In the genomic region with DNA sequence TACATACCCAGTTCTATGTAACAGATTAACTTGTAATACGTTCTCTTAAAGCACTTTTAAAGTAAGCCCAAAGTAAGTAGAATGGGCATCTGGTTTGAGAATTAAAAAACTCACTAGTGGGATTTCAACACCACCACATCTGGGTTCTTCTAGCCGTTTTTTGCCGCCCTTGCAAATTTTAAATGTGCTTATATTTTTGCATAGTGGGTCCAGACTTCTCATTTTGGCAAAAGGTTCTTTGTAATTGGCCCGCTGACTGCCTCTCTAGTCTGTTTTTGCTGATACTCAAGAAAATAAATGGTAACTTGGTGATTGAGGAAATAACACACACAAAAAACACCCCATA, we compare ENCODE assay signal across 8 cellular contexts. TPM values are rescaled to one million over a fixed set of nuclear protein-coding genes. Genes with fewer than 3 reads are reported as not detected.
A peak's percentile ranks its signal among the peaks of the same experiment; 100 is the strongest.
DNase-seq lines count a peak whose midpoint lies in the region; ATAC-seq, FAIRE-seq and TF ChIP-seq lines count a peak whose summit lies in the region.

No MANE protein-coding gene starts in this region.

- H3K79me2 ChIP-seq in endothelial cell of umbilical vein (ENCODE audit: control insufficient read depth, insufficient read depth, low read length), result no peaks in the 10 kb centered on the region
- no peaks in the 10 kb centered on the region for H3K79me2 ChIP-seq in trophoblast cell (ENCODE audit: control insufficient read depth, insufficient read depth, low read length, poor library complexity)

- no peak overlapping the region for H2BK12ac ChIP-seq in trophoblast cell (ENCODE audit: low read length)

- H3K9me3 Mint-ChIP-seq in CD8-positive, alpha-beta memory T cell, result no peaks in the 10 kb centered on the region

- no peak overlapping the region for H3K23ac ChIP-seq in trophoblast cell (ENCODE audit: low read length)

- no peak overlapping the region for H3K14ac ChIP-seq in trophoblast cell (ENCODE audit: low read length)

- TF ChIP-seq CTCF in Panc1 (IDR thresholded peaks at IDR 0.05) (no peak), endothelial cell of umbilical vein (IDR thresholded peaks at IDR 0.05; ENCODE audit: extremely low read depth in 1 of 2, insufficient read depth in 1 of 2, low read depth in 1 of 2, low read length in 2 of 2) (no peak)

- ATAC-seq in Panc1 (no peak), HG02678 (IDR thresholded peaks at IDR 0.05; ENCODE audit: unreplicated experiment) (no peak)

- BruUV-seq in Panc1 (replicated peaks; lab: Mats Ljungman, UMichigan) (no TSS peak), endothelial cell of umbilical vein (replicated peaks; lab: Mats Ljungman, UMichigan) (TSS peak; percentile 48)

- H4K91ac ChIP-seq in trophoblast cell (ENCODE audit: low read depth, low read length), result no peak overlapping the region

- intact Hi-C loops in Panc1 (cut with micrococcal nuclease; ENCODE audit: unreplicated experiment) (loop anchor here (2.0 kb wide), 1 partner anchor 68 kb away; no protein-coding TSS in a partner anchor), endothelial cell of umbilical vein (cut with micrococcal nuclease) (loop anchor here (10.0 kb wide), 1 partner anchor 1560 kb away; a partner anchor contains a TSS)

- no CpG with 5 or more reads among the region's 4 CpGs for WGBS in trophoblast cell (ENCODE audit: extremely low coverage, insufficient coverage, insufficient read length)

- peaks cover 12% of the 10 kb centered on the region for H3K4me1 ChIP-seq in CD8-positive, alpha-beta memory T cell (ENCODE audit: insufficient read depth, low read length)
- peaks cover 5% of the 10 kb centered on the region; the same call in 1 of the 2 replicates for H3K4me1 ChIP-seq in Panc1 (ENCODE audit: control insufficient read depth, insufficient read depth, low read length)
- H3K4me1 ChIP-seq in endothelial cell of umbilical vein (ENCODE audit: control insufficient read depth, extremely low read depth, insufficient read depth, low read length), result peaks cover 22% of the 10 kb centered on the region
- H3K4me1 ChIP-seq in trophoblast cell (ENCODE audit: control insufficient read depth in 1 of 2, insufficient read depth in 2 of 2, low read length in 2 of 2), result no peaks in the 10 kb centered on the region

- no peak overlapping the region for H3K18ac ChIP-seq in trophoblast cell (ENCODE audit: low read length)

- H3K9me3 ChIP-seq in CD8-positive, alpha-beta memory T cell (ENCODE audit: low read length), result no peaks in the 10 kb centered on the region
- H3K9me3 ChIP-seq in Panc1 (ENCODE audit: control insufficient read depth, insufficient read depth, low read depth, low read length), result no peaks in the 10 kb centered on the region
- no peaks in the 10 kb centered on the region for H3K9me3 ChIP-seq in endothelial cell of umbilical vein (replicated peaks; ENCODE audit: control insufficient read depth, insufficient read depth, low read length)
- H3K9me3 ChIP-seq in trophoblast cell (ENCODE audit: insufficient read depth, low read depth, low read length), result no peaks in the 10 kb centered on the region

- peaks cover 0 to 24% (median 12%) of the 10 kb centered on the region in 3 donors for H3K36me3 Mint-ChIP-seq in CD8-positive, alpha-beta memory T cell

- no peak for FAIRE-seq in endothelial cell of umbilical vein (lab: Jason Lieb, UNC)

- peaks cover 5% of the 10 kb centered on the region for H3K79me1 ChIP-seq in trophoblast cell (ENCODE audit: low read length)

- POLR2A ChIA-PET in CD8-positive, alpha-beta memory T cell (lab: Charles Lee), result interaction anchor here (1.1 to 1.7 kb wide), 3 partner anchors 11 to 54 kb away, joined by 3 to 46 read pairs (median 13); a partner anchor contains a TSS
- POLR2A ChIA-PET in Panc1 (lab: Charles Lee) (no interaction called here), endothelial cell of umbilical vein (lab: Charles Lee) (interaction anchor here (0.9 to 1.8 kb wide), 2 partner anchors 20 to 1141 kb away, joined by 3 to 4 read pairs; a partner anchor contains a TSS)

- H3K4me1 Mint-ChIP-seq in CD8-positive, alpha-beta memory T cell, result peaks cover 19 to 30% (median 25%) of the 10 kb centered on the region in 3 donors

- no peaks in the 10 kb centered on the region for H3K36me3 ChIP-seq in CD8-positive, alpha-beta memory T cell (ENCODE audit: insufficient read depth, low read length)
- H3K36me3 ChIP-seq in Panc1 (ENCODE audit: control insufficient read depth, insufficient read depth, low read length), result peaks cover 3% of the 10 kb centered on the region; the same call in 1 of the 2 replicates
- H3K36me3 ChIP-seq in endothelial cell of umbilical vein (ENCODE audit: control insufficient read depth in 2 of 2, extremely low read depth in 1 of 2, insufficient read depth in 2 of 2, low read length in 2 of 2), result peaks cover 2 to 4% of the 10 kb centered on the region in 2 experiments
- no peaks in the 10 kb centered on the region for H3K36me3 ChIP-seq in trophoblast cell (ENCODE audit: control insufficient read depth in 1 of 2, insufficient read depth in 2 of 2, low read length in 2 of 2)

- no peaks in the 10 kb centered on the region for H3K9me1 ChIP-seq in endothelial cell of umbilical vein (replicated peaks; ENCODE audit: control insufficient read depth, extremely low read depth, insufficient read depth, low read length)

- dilution Hi-C loops in endothelial cell of umbilical vein (cut with MboI; ENCODE audit: extremely low pct_ligation_motif_present, low sequenced_read_pairs), result no loop called here

- no peak overlapping the region for H2BK5ac ChIP-seq in trophoblast cell (ENCODE audit: low read depth, low read length, poor library complexity)

- no peaks in the 10 kb centered on the region for H3K27me3 Mint-ChIP-seq in CD8-positive, alpha-beta memory T cell

- H3K9ac ChIP-seq in endothelial cell of umbilical vein (replicated peaks; ENCODE audit: extremely low read depth, insufficient read depth, low read length) (peak overlapping the region; percentile 92), trophoblast cell (ENCODE audit: low read length) (no peak overlapping the region)

- no peak for TF ChIP-seq POLR2A in endothelial cell of umbilical vein (IDR thresholded peaks at IDR 0.05; ENCODE audit: low read depth, low read length)

- no peak overlapping the region for H2BK120ac ChIP-seq in trophoblast cell (ENCODE audit: insufficient read depth, low read length, poor library complexity)

- CTCF ChIA-PET in CD8-positive, alpha-beta memory T cell (lab: Charles Lee), result interaction anchor here (1.0 to 1.4 kb wide), 3 partner anchors 10 to 68 kb away, joined by 3 to 5 read pairs (median 5); a partner anchor contains a TSS
- CTCF ChIA-PET in Panc1 (lab: Charles Lee), result no interaction called here
- CTCF ChIA-PET in endothelial cell of umbilical vein (lab: Charles Lee), result interaction anchor here (1.1 to 1.7 kb wide), 3 partner anchors 21 to 965 kb away, joined by 3 to 7 read pairs (median 4); a partner anchor contains a TSS

- peak overlapping the region; percentile 78 for H3K4me3 ChIP-seq in CD8-positive, alpha-beta memory T cell (ENCODE audit: low read length)
- H3K4me3 ChIP-seq in Panc1 (ENCODE audit: low read depth in 2 of 2, low read length in 2 of 2) (peak overlapping the region; percentile 70 to 78), endothelial cell of umbilical vein (replicated peaks in 1 of 3; ENCODE audit: insufficient read depth in 1 of 3, low read depth in 1 of 3, low read length in 3 of 3) (peak overlapping the region in 2 of 3 experiments; percentile 66 to 77), trophoblast cell (ENCODE audit: low read depth, low read length) (no peak overlapping the region)

- no peaks in the 10 kb centered on the region for H3K27me3 ChIP-seq in CD8-positive, alpha-beta memory T cell (ENCODE audit: insufficient read depth, low read length, poor library complexity, severe bottlenecking)
- H3K27me3 ChIP-seq in Panc1 (ENCODE audit: control insufficient read depth, insufficient read depth, low read length) (no peaks in the 10 kb centered on the region), endothelial cell of umbilical vein (ENCODE audit: control insufficient read depth in 2 of 2, insufficient read depth in 2 of 2, low read length in 2 of 2) (no peaks in the 10 kb centered on the region), trophoblast cell (ENCODE audit: insufficient read depth, low read length) (no peaks in the 10 kb centered on the region)

- no peaks in the 10 kb centered on the region for H4K20me1 ChIP-seq in endothelial cell of umbilical vein (replicated peaks; ENCODE audit: control insufficient read depth, extremely low read depth, insufficient read depth, low read length)

- peak overlapping the region; percentile 72 to 96 (median 81) for H3K4me3 Mint-ChIP-seq in CD8-positive, alpha-beta memory T cell

- no peak overlapping the region for H3K4ac ChIP-seq in trophoblast cell (ENCODE audit: low read depth, low read length)

- peak overlapping the region; percentile 81 for H3K4me2 ChIP-seq in endothelial cell of umbilical vein (ENCODE audit: insufficient read depth, low read length)
- H3K4me2 ChIP-seq in trophoblast cell (ENCODE audit: low read length), result peak overlapping the region; percentile 67

- peak overlapping the region; percentile 84 to 99 (median 96) for H3K27ac Mint-ChIP-seq in CD8-positive, alpha-beta memory T cell

- peak overlapping the region; percentile 83 for H2AFZ ChIP-seq in endothelial cell of umbilical vein (ENCODE audit: low read depth, low read length)
- no peak overlapping the region for H2AFZ ChIP-seq in trophoblast cell (ENCODE audit: insufficient read depth, low read length, poor library complexity)

- no peak overlapping the region for H2AK5ac ChIP-seq in trophoblast cell (ENCODE audit: low read length)

- H3K27ac ChIP-seq in CD8-positive, alpha-beta memory T cell (ENCODE audit: low read depth, low read length), result peak overlapping the region; percentile 98
- peak overlapping the region; percentile 87 for H3K27ac ChIP-seq in Panc1 (ENCODE audit: low read length)
- H3K27ac ChIP-seq in endothelial cell of umbilical vein (ENCODE audit: insufficient read depth, low read depth, low read length), result peak overlapping the region; percentile 92
- H3K27ac ChIP-seq in trophoblast cell (ENCODE audit: low read depth, low read length), result no peak overlapping the region

- in situ Hi-C loops in Panc1 (cut with HindIII; ENCODE audit: low pct_unique_long_range_greater_than_20kb, low sequenced_read_pairs), result no loop called here

- peak overlapping the region; percentile 83 for H4K8ac ChIP-seq in trophoblast cell (ENCODE audit: low read depth, low read length)

- no peak for DNase-seq in CD8-positive, alpha-beta memory T cell
- DNase-seq in Panc1 (ENCODE audit: low read depth, low spot score) (no peak), endothelial cell of umbilical vein (ENCODE audit: low read depth, low spot score) (peak; percentile 4), trophoblast cell (no peak), NCI-H526 treated with DMSO at 0.1 percent for 48 hours (lab: John Stamatoyannopoulos, UW) (no peak), RKO (ENCODE audit: low spot score) (no peak), glomerular visceral epithelial cell (ENCODE audit: extremely low spot score) (no peak)

- peak overlapping the region; percentile 8 for H4K12ac ChIP-seq in trophoblast cell (ENCODE audit: low read depth, low read length)

RNA-seq across cellular contexts. Expression of a gene that starts 0.6 kb away (rescaled TPM):
- total RNA-seq in CD8-positive, alpha-beta memory T cell, result 10 to 100 TPM; 15.8 to 18.0 TPM
- 17.0 TPM for polyA plus RNA-seq in CD8-positive, alpha-beta memory T cell
- total RNA-seq in Panc1 (2021; ENCODE audit: unreplicated experiment), result 5.7 TPM
- 4.3 TPM for polyA plus RNA-seq in Panc1 (2012; ENCODE audit: insufficient read length)
- total RNA-seq in endothelial cell of umbilical vein, result 7.0 and 7.7 TPM in 2 replicates
- 4.3 and 4.4 TPM in 2 replicates for polyA plus RNA-seq in endothelial cell of umbilical vein
- 4.8 and 5.0 TPM in 2 replicates for polyA plus RNA-seq in endothelial cell of umbilical vein (2011; cell fraction: cytosol; rRNA removed)
- 4.6 and 6.5 TPM in 2 replicates for polyA plus RNA-seq in endothelial cell of umbilical vein (2011; cell fraction: nucleus; rRNA removed)
- 4.5 and 4.9 TPM in 2 replicates for polyA plus RNA-seq in endothelial cell of umbilical vein (2012)
- 3.8 and 8.4 TPM in 2 replicates for polyA minus RNA-seq in endothelial cell of umbilical vein
- polyA minus RNA-seq in endothelial cell of umbilical vein (2011; cell fraction: cytosol; rRNA and poly(A)+ RNA removed), result 4.2 TPM
- 6.6 and 11.4 TPM in 2 replicates for polyA minus RNA-seq in endothelial cell of umbilical vein (2011; cell fraction: nucleus; rRNA and poly(A)+ RNA removed)
- 1.8 and 2.2 TPM in 2 replicates for polyA plus RNA-seq in trophoblast cell (2013)

RNA-seq across cellular contexts. Expression of a gene that starts 20.4 kb away (rescaled TPM):
- 10 to 100 TPM; 34.6 to 36.5 TPM for total RNA-seq in CD8-positive, alpha-beta memory T cell
- 8.4 TPM for polyA plus RNA-seq in CD8-positive, alpha-beta memory T cell
- total RNA-seq in Panc1 (2021; ENCODE audit: unreplicated experiment) (24.5 TPM), endothelial cell of umbilical vein (27.4 and 32.0 TPM in 2 replicates)
- 4.5 TPM for polyA plus RNA-seq in Panc1 (2012; ENCODE audit: insufficient read length)
- polyA plus RNA-seq in endothelial cell of umbilical vein, result 13.1 and 15.7 TPM in 2 replicates
- polyA plus RNA-seq in endothelial cell of umbilical vein (2011; cell fraction: cytosol; rRNA removed), result 9.7 and 10.7 TPM in 2 replicates
- 9.0 and 13.7 TPM in 2 replicates for polyA plus RNA-seq in endothelial cell of umbilical vein (2011; cell fraction: nucleus; rRNA removed)
- polyA plus RNA-seq in endothelial cell of umbilical vein (2012), result 6.8 and 9.2 TPM in 2 replicates
- 23.4 and 31.2 TPM in 2 replicates for polyA minus RNA-seq in endothelial cell of umbilical vein
- polyA minus RNA-seq in endothelial cell of umbilical vein (2011; cell fraction: cytosol; rRNA and poly(A)+ RNA removed), result 26.5 TPM
- 10.4 and 18.0 TPM in 2 replicates for polyA minus RNA-seq in endothelial cell of umbilical vein (2011; cell fraction: nucleus; rRNA and poly(A)+ RNA removed)
- 18.0 and 18.9 TPM in 2 replicates for polyA plus RNA-seq in trophoblast cell (2013)

RNA-seq across cellular contexts. Expression of a gene that starts 54.3 kb away (rescaled TPM):
- total RNA-seq in CD8-positive, alpha-beta memory T cell, result 100 to 1,000 TPM; 111 to 117 TPM
- polyA plus RNA-seq in CD8-positive, alpha-beta memory T cell, result 25.6 TPM
- 10.5 TPM for total RNA-seq in Panc1 (2021; ENCODE audit: unreplicated experiment)
- polyA plus RNA-seq in Panc1 (2012; ENCODE audit: insufficient read length), result 9.2 TPM
- total RNA-seq in endothelial cell of umbilical vein, result 33.7 and 37.4 TPM in 2 replicates
- polyA plus RNA-seq in endothelial cell of umbilical vein, result 10.3 and 12.8 TPM in 2 replicates
- 18.7 and 20.7 TPM in 2 replicates for polyA plus RNA-seq in endothelial cell of umbilical vein (2011; cell fraction: cytosol; rRNA removed)
- polyA plus RNA-seq in endothelial cell of umbilical vein (2011; cell fraction: nucleus; rRNA removed), result 28.2 and 30.7 TPM in 2 replicates
- 39.1 and 44.9 TPM in 2 replicates for polyA plus RNA-seq in endothelial cell of umbilical vein (2012)
- 25.8 and 29.0 TPM in 2 replicates for polyA minus RNA-seq in endothelial cell of umbilical vein
- polyA minus RNA-seq in endothelial cell of umbilical vein (2011; cell fraction: cytosol; rRNA and poly(A)+ RNA removed), result 28.5 TPM
- 27.1 and 39.2 TPM in 2 replicates for polyA minus RNA-seq in endothelial cell of umbilical vein (2011; cell fraction: nucleus; rRNA and poly(A)+ RNA removed)
- polyA plus RNA-seq in trophoblast cell (2013), result 3.8 and 4.0 TPM in 2 replicates
